Comparison of ENCODE assay signal across 26 cellular contexts in the genomic region with DNA sequence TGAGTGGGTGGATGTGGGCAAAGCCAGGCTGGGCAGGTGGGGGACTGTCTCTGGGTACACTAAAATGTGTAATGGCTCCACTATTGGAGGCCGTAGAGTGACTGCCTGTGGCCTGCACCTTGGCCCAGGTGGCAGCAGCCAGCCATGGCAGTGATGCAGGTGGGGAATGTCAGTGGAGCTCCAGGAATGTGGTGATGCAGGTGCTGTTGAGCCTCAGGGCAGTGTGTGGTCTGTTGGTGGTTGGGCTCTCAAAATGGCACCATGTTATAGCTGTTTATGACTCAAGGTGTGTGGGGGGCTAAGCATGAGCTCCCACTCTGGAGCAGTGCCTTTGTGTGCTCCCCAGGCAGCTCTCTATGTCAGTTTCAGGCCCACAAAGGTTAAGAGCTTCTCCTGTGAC.
"Had no signal": no experiment of that assay in that cellular context is flagged by ENCODE, and none has a peak within 500 bp of the region (broad histone marks: within the 10 kb centered on the region; RNA-seq: fewer than 3 reads in every experiment).

No MANE protein-coding gene starts in this region.

- DNase-seq: colonic mucosa; effector CD8-positive, alpha-beta T cell; endodermal cell; head of caudate nucleus; left ventricle myocardium superior; lower lobe of right lung; naive B cell; stimulated activated CD4-positive, alpha-beta T cell treated with anti-CD3 and anti-CD28 coated beads, Interleukin-12 subunit alpha, Interleukin-12 subunit beta, amount 100 ng/mL, for 4 hours; stimulated activated CD4-positive, alpha-beta T cell treated with anti-CD3 and anti-CD28 coated beads, Interleukin-1b, Interleukin-23, amount 100 ng/mL, for 48 hours; stimulated activated CD4-positive, alpha-beta T cell treated with anti-CD3 and anti-CD28 coated beads, Interleukin-4, amount 100 ng/mL, for 1 hour; stimulated activated CD8-positive, alpha-beta memory T cell treated with anti-CD3 and anti-CD28 coated beads, Interleukin-4, amount 100 ng/mL, for 48 hours; stimulated activated naive CD4-positive, alpha-beta T cell; stimulated activated naive CD8-positive, alpha-beta T cell treated with anti-CD3 and anti-CD28 coated beads, Interleukin-15, amount 100 ng/mL, for 72 hours; transverse colon had no signal

- H2AFZ ChIP-seq: neural progenitor cell had no signal

- H3K27me3 ChIP-seq: colonic mucosa, neural progenitor cell, right atrium auricular region, suprapubic skin, transverse colon, vagina had no signal

- H3K4me1 Mint-ChIP-seq: naive B cell; neural progenitor cell; stimulated activated naive CD8-positive, alpha-beta T cell treated with anti-CD3 and anti-CD28 coated beads, Interleukin-15, amount 100 ng/mL, for 72 hours had no signal

- H3K27ac Mint-ChIP-seq: dendritic cell treated with granulocyte-macrophage colony-stimulating factor and Interleukin-4, amounts not matched to agents 40 ng/mL and 50 ng/mL, for 4 days; endodermal cell; naive B cell; natural killer cell treated with Interleukin-12 subunit alpha and Interleukin-12 subunit beta and Interleukin-15 and Interleukin-18, amount 100 ng/mL, for 72 hours; neural progenitor cell; stimulated activated naive CD8-positive, alpha-beta T cell treated with anti-CD3 and anti-CD28 coated beads, Interleukin-15, amount 100 ng/mL, for 72 hours had no signal

- FAIRE-seq: frontal cortex had no signal

- H3K4me3 ChIP-seq: colonic mucosa, lower lobe of right lung, neural progenitor cell, prostate gland, right atrium auricular region, smooth muscle cell, suprapubic skin, transverse colon, vagina had no signal

- H3K9ac ChIP-seq: neural progenitor cell had no signal

- ATAC-seq: esophagus mucosa; left ventricle myocardium superior; sciatic nerve; stimulated activated naive CD8-positive, alpha-beta T cell treated with anti-CD3 and anti-CD28 coated beads, Interleukin-15, amount 100 ng/mL, for 72 hours had no signal

- H3K4me2 ChIP-seq: neural progenitor cell, smooth muscle cell had no signal

- H3K4me1 ChIP-seq: colonic mucosa, lower lobe of right lung, neural progenitor cell, prostate gland, right atrium auricular region, suprapubic skin, transverse colon, vagina had no signal

- H3K27ac ChIP-seq: colonic mucosa, epithelial cell of prostate, lower lobe of right lung, neural progenitor cell, prostate gland, right atrium auricular region, suprapubic skin, transverse colon, vagina had no signal

- H3K4me3 Mint-ChIP-seq: dendritic cell treated with granulocyte-macrophage colony-stimulating factor and Interleukin-4, amounts not matched to agents 40 ng/mL and 50 ng/mL, for 4 days; endodermal cell; naive B cell; natural killer cell treated with Interleukin-12 subunit alpha and Interleukin-12 subunit beta and Interleukin-15 and Interleukin-18, amount 100 ng/mL, for 72 hours; neural progenitor cell; stimulated activated naive CD8-positive, alpha-beta T cell treated with anti-CD3 and anti-CD28 coated beads, Interleukin-15, amount 100 ng/mL, for 72 hours had no signal

- H3K36me3 Mint-ChIP-seq: natural killer cell treated with Interleukin-12 subunit alpha and Interleukin-12 subunit beta and Interleukin-15 and Interleukin-18, amount 100 ng/mL, for 72 hours; neural progenitor cell had no signal

- H3K9me3 ChIP-seq: colonic mucosa, lower lobe of right lung, prostate gland, right atrium auricular region, suprapubic skin, transverse colon, vagina had no signal

- H3K36me3 ChIP-seq: colonic mucosa, lower lobe of right lung, neural progenitor cell, prostate gland, right atrium auricular region, suprapubic skin, transverse colon, vagina had no signal
